Comparison of ENCODE assay signal across 8 cellular contexts in genomic region chr17:6666077-6666521, GRCh38. TPM values are rescaled to one million over a fixed set of nuclear protein-coding genes. Genes with fewer than 3 reads are reported as not detected.
DNase-seq lines count a peak whose midpoint lies in the region; ATAC-seq and TF ChIP-seq lines count a peak whose summit lies in the region.

No MANE protein-coding gene starts in this region.

- no peak overlapping the region for H3K4me3 Mint-ChIP-seq in T-cell

- H3F3A ChIP-seq in smooth muscle cell (ENCODE audit: low read depth), result no peaks in the 10 kb centered on the region

- H3K36me3 ChIP-seq in smooth muscle cell (ENCODE audit: low read depth), result no peaks in the 10 kb centered on the region

- H3K4me2 ChIP-seq in smooth muscle cell, result no peak overlapping the region

- peak; percentile 34 for DNase-seq in NCI-H345 (lab: John Stamatoyannopoulos, UW)
- DNase-seq in NCI-H345 treated with DMSO at 0.1 percent for 48 hours (lab: John Stamatoyannopoulos, UW; ENCODE audit: unreplicated experiment), result no peak
- peak; percentile 64 for DNase-seq in NAMALWA (ENCODE audit: low spot score)
- DNase-seq in T-cell, result peak in 7 of 34 experiments; percentile 13 to 40 (median 28)
- peak; percentile 86 to 90 for DNase-seq in cardiac fibroblast (ENCODE audit: low read depth in 2 of 2)
- DNase-seq in iris pigment epithelial cell (ENCODE audit: low read depth), result peak; percentile 76
- peak; percentile 14 for DNase-seq in smooth muscle cell (lab: John Stamatoyannopoulos, UW; ENCODE audit: unreplicated experiment)

- WGBS in smooth muscle cell (ENCODE audit: low lambda C conversion rate), result 21% methylated on average over 9 of the region's 9 CpGs

- H2AFZ ChIP-seq in smooth muscle cell (ENCODE audit: low read depth), result no peak overlapping the region

- TF ChIP-seq CTCF in cardiac fibroblast (IDR thresholded peaks at IDR 0.05; ENCODE audit: low read depth, low read length) (peak; percentile 92), smooth muscle cell (IDR thresholded peaks at IDR 0.05; ENCODE audit: borderline replicate concordance, insufficient read depth, poor library complexity, severe bottlenecking) (peak; percentile 91)

- no peaks in the 10 kb centered on the region for H3K79me2 ChIP-seq in smooth muscle cell (ENCODE audit: low read depth)

- H3K4me3 ChIP-seq in cardiac fibroblast (replicated peaks in 1 of 2; ENCODE audit: low read depth in 2 of 2, low read length in 2 of 2) (no peak overlapping the region), smooth muscle cell (no peak overlapping the region)

- no peaks in the 10 kb centered on the region for H4K20me1 ChIP-seq in smooth muscle cell (ENCODE audit: low read depth)

- H3K36me3 Mint-ChIP-seq in T-cell, result peaks cover 13% of the 10 kb centered on the region

- ATAC-seq in T-cell (replicated peaks in 1 of 4) (peak; percentile 65 to 73 (median 70)), HG03108 (IDR thresholded peaks at IDR 0.05; ENCODE audit: unreplicated experiment) (no peak)

- peaks cover 22% of the 10 kb centered on the region for H3K27me3 ChIP-seq in smooth muscle cell (ENCODE audit: low read depth)

- POLR2A ChIA-PET in T-cell (lab: Charles Lee), result no interaction called here

- H3K27me3 Mint-ChIP-seq in T-cell, result peaks cover 0 to 2% of the 10 kb centered on the region in 2 donors

- H3K9ac ChIP-seq in smooth muscle cell (ENCODE audit: low read depth), result no peak overlapping the region

- no peaks in the 10 kb centered on the region for H3K9me3 Mint-ChIP-seq in T-cell

- CTCF ChIA-PET in T-cell (lab: Charles Lee), result interaction anchor here (0.6 to 1.5 kb wide), 4 partner anchors 177 to 1631 kb away, joined by 3 to 4 read pairs (median 3); partner anchors contain the start of gene SLC52A1 (in 1 of the 2)

- H3K27ac Mint-ChIP-seq in T-cell, result no peak overlapping the region

- H3K27ac ChIP-seq in smooth muscle cell (ENCODE audit: low read depth), result no peak overlapping the region

- no peaks in the 10 kb centered on the region for H3K4me1 ChIP-seq in smooth muscle cell (ENCODE audit: low read depth)

- H3K4me1 Mint-ChIP-seq in T-cell, result peaks cover 9 to 23% (median 11%) of the 10 kb centered on the region in 3 donors

- no peaks in the 10 kb centered on the region for H3K9me3 ChIP-seq in smooth muscle cell (replicated peaks; ENCODE audit: low read depth)

RNA-seq across cellular contexts. Expression of gene C17orf100, which starts 14.5 kb away (rescaled TPM):
- total RNA-seq in T-cell, result 1 to 10 TPM; 1.1 to 3.5 (median 2.8) TPM
- total RNA-seq in smooth muscle cell, result 3.3 and 5.5 TPM in 2 replicates
- polyA plus RNA-seq in smooth muscle cell, result 5.8 and 6.5 TPM in 2 replicates

RNA-seq across cellular contexts. Expression of gene MED31, which starts 14.7 kb away (rescaled TPM):
- total RNA-seq in T-cell, result 10 to 100 TPM; 18.9 to 26.3 (median 22.1) TPM
- total RNA-seq in smooth muscle cell, result 13.7 and 26.3 TPM in 2 replicates
- 57.5 and 59.1 TPM in 2 replicates for polyA plus RNA-seq in smooth muscle cell

RNA-seq across cellular contexts. Expression of gene TXNDC17, which starts 25.2 kb away (rescaled TPM):
- total RNA-seq in T-cell, result 10 to 100 TPM; 14.6 to 21.3 (median 17.9) TPM
- total RNA-seq in smooth muscle cell, result 132 and 363 TPM in 2 replicates
- polyA plus RNA-seq in smooth muscle cell, result 431 and 468 TPM in 2 replicates

RNA-seq across cellular contexts. Expression of gene KIAA0753, which starts 25.6 kb away (rescaled TPM):
- total RNA-seq in T-cell (10 to 100 TPM; 12.4 to 16.9 (median 15.9) TPM), smooth muscle cell (15.0 and 22.0 TPM in 2 replicates)
- polyA plus RNA-seq in smooth muscle cell, result 4.9 and 6.3 TPM in 2 replicates

RNA-seq across cellular contexts. Expression of gene SLC13A5, which starts 47.1 kb away (rescaled TPM):
- total RNA-seq in T-cell (under 1 TPM in 2 of 5 donors, not detected in 3; 0.13 TPM), smooth muscle cell (2.3 and 4.3 TPM in 2 replicates)
- 0.22 TPM in 1 of 2 replicates, not detected in the other for polyA plus RNA-seq in smooth muscle cell
